Comparison of ENCODE assay signal across 12 cellular contexts in the genomic region with DNA sequence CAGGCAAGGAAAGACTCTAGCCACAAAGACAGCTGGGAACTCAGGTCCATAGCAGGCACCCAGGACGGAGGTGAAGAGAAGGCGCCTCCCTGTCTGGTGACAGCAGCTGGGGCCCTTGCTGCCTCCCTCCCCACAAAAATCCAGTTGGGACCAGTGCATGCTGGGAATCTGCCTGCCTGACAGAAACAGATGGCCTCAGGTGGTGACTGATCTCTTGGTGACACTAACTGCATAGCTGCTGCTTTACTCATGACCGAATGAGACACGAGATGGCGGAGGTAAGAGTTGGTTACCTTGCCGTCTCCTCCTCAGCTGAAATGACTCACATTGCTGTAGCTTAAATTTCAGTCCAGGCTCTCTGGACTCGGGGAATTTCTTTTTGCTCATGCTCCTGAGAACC.
DNase-seq lines count a peak whose midpoint lies in the region; ATAC-seq lines count a peak whose summit lies in the region.
"Had no signal": no experiment of that assay in that cellular context is flagged by ENCODE, and none has a peak within 500 bp of the region (broad histone marks: within the 10 kb centered on the region; RNA-seq: fewer than 3 reads in every experiment).

No MANE protein-coding gene starts in this region.

- H2BK15ac ChIP-seq in mesendoderm (replicated peaks; ENCODE audit: low read depth), result no peak overlapping the region

- H3K36me3 Mint-ChIP-seq in activated T-helper 17 cell treated with anti-CD3 and anti-CD28 coated beads, Interleukin-2, amount 50 U/mL, for 72 hours (ENCODE audit: low read depth), result no peaks in the 10 kb centered on the region
- H3K36me3 Mint-ChIP-seq: CD4-positive, alpha-beta memory T cell had no signal

- no peak overlapping the region for H3K4ac ChIP-seq in mesendoderm (ENCODE audit: low read depth, low read length)

- H3K27ac ChIP-seq in mesendoderm (ENCODE audit: low read depth, low read length), result no peak overlapping the region

- no peak overlapping the region for H3K56ac ChIP-seq in mesendoderm (ENCODE audit: low read length)

- no peak overlapping the region for H2BK120ac ChIP-seq in mesendoderm (ENCODE audit: low read depth, low read length)

- H3K9me3 Mint-ChIP-seq in activated T-helper 17 cell treated with anti-CD3 and anti-CD28 coated beads, Interleukin-2, amount 50 U/mL, for 72 hours, result no peaks in the 10 kb centered on the region
- H3K9me3 Mint-ChIP-seq: CD4-positive, alpha-beta memory T cell had no signal

- H3K79me1 ChIP-seq in mesendoderm (ENCODE audit: low read length), result no peaks in the 10 kb centered on the region

- H3K4me1 ChIP-seq in mesendoderm (ENCODE audit: control insufficient read depth, low read depth, low read length), result no peaks in the 10 kb centered on the region
- H3K4me1 ChIP-seq: HAP-1 had no signal

- ATAC-seq in activated T-helper 17 cell treated with anti-CD3 and anti-CD28 coated beads, Interleukin-2, amount 50 U/mL, for 72 hours (replicated peaks), result no peak
- no peak for ATAC-seq in GM18517 (IDR thresholded peaks at IDR 0.05; ENCODE audit: unreplicated experiment)

- DNase-seq in Caki2 (ENCODE audit: low read depth) (peak; percentile 89), M059J (ENCODE audit: low read depth) (peak; percentile 99), mesendoderm (peak; percentile 56), NK-92 (lab: John Stamatoyannopoulos, UW; ENCODE audit: unreplicated experiment) (no peak), NOMO-1 treated with dmso at 0.1 percent for 144 hours (lab: John Stamatoyannopoulos, UW; ENCODE audit: unreplicated experiment) (no peak), NCI-H510A (lab: John Stamatoyannopoulos, UW) (no peak)
- DNase-seq: CD4-positive, alpha-beta memory T cell; head of caudate nucleus; NCI-H345 had no signal

- no peaks in the 10 kb centered on the region for H3K27me3 Mint-ChIP-seq in activated T-helper 17 cell treated with anti-CD3 and anti-CD28 coated beads, Interleukin-2, amount 50 U/mL, for 72 hours
- H3K27me3 Mint-ChIP-seq: CD4-positive, alpha-beta memory T cell had no signal

- H3K79me2 ChIP-seq in mesendoderm (ENCODE audit: control insufficient read depth, insufficient read depth, low read length), result no peaks in the 10 kb centered on the region

- H3K27me3 ChIP-seq in mesendoderm (ENCODE audit: insufficient read depth, low read length, poor library complexity), result no peaks in the 10 kb centered on the region

- no peak overlapping the region for H2AK5ac ChIP-seq in mesendoderm (ENCODE audit: low read length)

- in situ Hi-C loops in Caki2 (cut with HindIII; ENCODE audit: low pct_unique_long_range_greater_than_20kb, low sequenced_read_pairs), result no loop called here

- no peak overlapping the region for H2BK5ac ChIP-seq in mesendoderm (ENCODE audit: low read length)

- H3K36me3 ChIP-seq in mesendoderm (ENCODE audit: control insufficient read depth, insufficient read depth, low read length), result no peaks in the 10 kb centered on the region
- H3K36me3 ChIP-seq: HAP-1 had no signal

- H3K18ac ChIP-seq in mesendoderm (ENCODE audit: low read length), result no peak overlapping the region

- H3K4me2 ChIP-seq in mesendoderm (ENCODE audit: low read length), result no peak overlapping the region

- H3K4me3 Mint-ChIP-seq in activated T-helper 17 cell treated with anti-CD3 and anti-CD28 coated beads, Interleukin-2, amount 50 U/mL, for 72 hours, result no peak overlapping the region
- H3K4me3 Mint-ChIP-seq: CD4-positive, alpha-beta memory T cell had no signal

- H4K5ac ChIP-seq in mesendoderm (ENCODE audit: low read length), result no peak overlapping the region

- no peak overlapping the region for H4K8ac ChIP-seq in mesendoderm (ENCODE audit: low read depth, low read length)

- no peak overlapping the region for H3K9ac ChIP-seq in mesendoderm (ENCODE audit: low read length)

- no peak overlapping the region for H3K4me3 ChIP-seq in mesendoderm (ENCODE audit: low read length)
- H3K4me3 ChIP-seq: HAP-1 had no signal

- no peak overlapping the region for H3K23ac ChIP-seq in mesendoderm (ENCODE audit: low read length)

- WGBS in mesendoderm (ENCODE audit: extremely low coverage, insufficient coverage, low lambda C conversion rate), result no CpG with 5 or more reads among the region's 7 CpGs

- H3K4me1 Mint-ChIP-seq in activated T-helper 17 cell treated with anti-CD3 and anti-CD28 coated beads, Interleukin-2, amount 50 U/mL, for 72 hours, result peaks cover 3% of the 10 kb centered on the region
- H3K4me1 Mint-ChIP-seq: CD4-positive, alpha-beta memory T cell had no signal

- H3K27ac Mint-ChIP-seq in activated T-helper 17 cell treated with anti-CD3 and anti-CD28 coated beads, Interleukin-2, amount 50 U/mL, for 72 hours, result peak overlapping the region; percentile 36
- H3K27ac Mint-ChIP-seq: CD4-positive, alpha-beta memory T cell had no signal

Comparison
In these comparisons a context has a peak if more than half of its experiments do, and no peak if none do; other contexts are left out.
1. DNase-seq: peak in Caki2 (single experiment), M059J (single experiment) and mesendoderm (single experiment); none in NK-92 (single experiment), NOMO-1 treated with dmso at 0.1 percent for 144 hours (single experiment) and NCI-H510A (single experiment).